Comparison of ENCODE assay signal across 9 cellular contexts in the genomic region with DNA sequence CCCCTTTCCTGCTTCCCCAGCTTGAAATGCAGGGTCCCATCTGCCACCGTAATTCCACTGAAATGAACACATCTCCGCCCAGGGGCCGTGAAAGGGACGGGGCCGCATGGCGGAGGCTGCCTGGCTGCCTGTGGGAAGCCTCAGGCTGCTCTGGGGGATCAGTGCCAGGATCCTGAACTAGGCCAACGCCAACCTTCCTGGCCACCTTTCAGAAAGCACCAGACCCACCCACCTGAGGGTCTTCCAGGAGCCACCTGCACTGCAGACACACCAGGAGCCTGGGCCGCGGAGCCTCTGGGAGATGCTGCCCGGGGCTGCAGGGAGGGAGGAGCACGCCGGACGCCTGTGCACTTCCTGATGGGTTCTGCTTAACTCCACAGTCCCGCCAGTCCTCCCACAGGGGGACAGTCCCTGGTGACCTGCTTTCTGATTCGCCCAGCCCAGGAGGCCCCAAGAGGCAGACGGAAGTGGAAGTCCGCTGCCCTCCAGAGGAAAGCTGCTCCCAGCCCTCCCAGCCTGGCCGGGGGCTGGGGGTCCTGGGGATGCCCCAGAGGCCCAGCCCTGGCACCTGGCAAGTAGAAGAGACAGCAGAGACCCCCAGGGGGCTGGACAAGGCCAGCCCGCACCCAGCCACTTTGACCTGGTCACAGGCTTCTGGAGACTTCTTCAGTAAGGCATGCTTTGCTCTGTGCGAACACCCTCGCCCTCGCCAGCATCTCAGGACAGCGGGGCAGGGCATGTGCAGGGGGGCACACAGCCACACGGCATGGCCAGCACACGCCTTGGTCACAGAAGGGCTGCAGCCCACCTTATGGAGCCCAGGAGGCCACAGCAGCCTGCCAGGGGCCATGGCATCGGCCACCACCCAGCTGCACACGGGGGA. TPM values are rescaled to one million over a fixed set of nuclear protein-coding genes. Genes with fewer than 3 reads are reported as not detected.
DNase-seq lines count a peak whose midpoint lies in the region; ATAC-seq, FAIRE-seq and TF ChIP-seq lines count a peak whose summit lies in the region.
"Had no signal": no experiment of that assay in that cellular context is flagged by ENCODE, and none has a peak within 500 bp of the region (broad histone marks: within the 10 kb centered on the region; RNA-seq: fewer than 3 reads in every experiment).

A gene with protein sequence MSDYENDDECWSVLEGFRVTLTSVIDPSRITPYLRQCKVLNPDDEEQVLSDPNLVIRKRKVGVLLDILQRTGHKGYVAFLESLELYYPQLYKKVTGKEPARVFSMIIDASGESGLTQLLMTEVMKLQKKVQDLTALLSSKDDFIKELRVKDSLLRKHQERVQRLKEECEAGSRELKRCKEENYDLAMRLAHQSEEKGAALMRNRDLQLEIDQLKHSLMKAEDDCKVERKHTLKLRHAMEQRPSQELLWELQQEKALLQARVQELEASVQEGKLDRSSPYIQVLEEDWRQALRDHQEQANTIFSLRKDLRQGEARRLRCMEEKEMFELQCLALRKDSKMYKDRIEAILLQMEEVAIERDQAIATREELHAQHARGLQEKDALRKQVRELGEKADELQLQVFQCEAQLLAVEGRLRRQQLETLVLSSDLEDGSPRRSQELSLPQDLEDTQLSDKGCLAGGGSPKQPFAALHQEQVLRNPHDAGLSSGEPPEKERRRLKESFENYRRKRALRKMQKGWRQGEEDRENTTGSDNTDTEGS (minus strand): TSS at position 370 of the 883 bp plus-strand sequence. CDS start 1,591 bp downstream, outside the sequence.

- TF ChIP-seq CTCF in HepG2 (CRISPR knock-in tag; IDR thresholded peaks at IDR 0.05) (peak; percentile 42), transverse colon (IDR thresholded peaks at IDR 0.05) (no peak), omental fat pad (IDR thresholded peaks at IDR 0.05) (no peak)

- peak within 1 kb of the TSS; percentile 50 for H3K27ac ChIP-seq in HepG2 (ENCODE audit: extremely low read length, insufficient read depth, low read length)
- H3K27ac ChIP-seq in transverse colon, result peak within 1 kb of the TSS; percentile 23 to 43 (median 30)

- POLR2A ChIA-PET in HepG2 (lab: Yijun Ruan, JAX), result interaction anchor here (1.1 to 4.0 kb wide), 5 partner anchors 10 to 39 kb away, joined by 3 to 38 read pairs (median 4); partner anchors contain the start of gene DNLZ

- peak within 1 kb of the TSS; percentile 98 for H3K4me2 ChIP-seq in HepG2 (ENCODE audit: low read depth, low read length)

- H3K27me3 Mint-ChIP-seq in activated T-helper 17 cell treated with anti-CD3 and anti-CD28 coated beads, Interleukin-2, amount 50 U/mL, for 72 hours, result no peaks in the 10 kb centered on the region
- H3K27me3 Mint-ChIP-seq: CD4-positive, CD25-positive, alpha-beta regulatory T cell had no signal

- no TSS peak for BruUV-seq in HepG2 (replicated peaks; lab: Mats Ljungman, UMichigan)

- H3K9ac ChIP-seq in HepG2 (ENCODE audit: insufficient read depth, low read depth, low read length), result peak within 1 kb of the TSS; percentile 76

- in situ Hi-C loops in HepG2 (cut with HindIII; ENCODE audit: extremely low pct_ligation_motif_present, low pct_unique_long_range_greater_than_20kb), result no loop called here
- in situ Hi-C loops in transverse colon (cut with MboI; ENCODE audit: low pct_ligation_motif_present in 1 of 4, low pct_unique_long_range_greater_than_20kb in 1 of 4, low sequenced_read_pairs in 3 of 4), result no loop called here

- peak within 1 kb of the TSS; percentile 62 for H3K4me3 Mint-ChIP-seq in activated T-helper 17 cell treated with anti-CD3 and anti-CD28 coated beads, Interleukin-2, amount 50 U/mL, for 72 hours

- peak; percentile 45 for DNase-seq in activated CD4-positive, alpha-beta T cell treated with anti-CD3 and anti-CD28 coated beads for 48 hours
- DNase-seq in activated CD4-positive, alpha-beta T cell treated with anti-CD3 and anti-CD28 coated beads, Interleukin-2, amount 50 U/mL, for 4 hours, result no peak
- DNase-seq in HepG2 (ENCODE audit: low spot score) (peak; percentile 66), transverse colon (peak; percentile 35), omental fat pad (ENCODE audit: low spot score) (no peak), H7 (no peak), NCI-H510A (lab: John Stamatoyannopoulos, UW) (no peak)
- DNase-seq: CD4-positive, CD25-positive, alpha-beta regulatory T cell had no signal

- no peaks in the 10 kb centered on the region; a peak in 1 of 5 replicates for H3K27me3 ChIP-seq in HepG2 (ENCODE audit: control insufficient read depth in 1 of 2, insufficient read depth in 2 of 2, low read length in 2 of 2)
- no peaks in the 10 kb centered on the region for H3K27me3 ChIP-seq in transverse colon
- H3K27me3 ChIP-seq in H7 (ENCODE audit: control insufficient read depth, insufficient read depth, low read length), result no peaks in the 10 kb centered on the region

- H3K9me3 ChIP-seq in HepG2 (ENCODE audit: low read length) (no peaks in the 10 kb centered on the region), transverse colon (no peaks in the 10 kb centered on the region)

- no peak within 1 kb of the TSS for H3K27ac Mint-ChIP-seq in activated T-helper 17 cell treated with anti-CD3 and anti-CD28 coated beads, Interleukin-2, amount 50 U/mL, for 72 hours
- H3K27ac Mint-ChIP-seq: CD4-positive, CD25-positive, alpha-beta regulatory T cell had no signal

- no peaks in the 10 kb centered on the region for H3K4me1 Mint-ChIP-seq in activated T-helper 17 cell treated with anti-CD3 and anti-CD28 coated beads, Interleukin-2, amount 50 U/mL, for 72 hours
- H3K4me1 Mint-ChIP-seq: CD4-positive, CD25-positive, alpha-beta regulatory T cell had no signal

- peak within 1 kb of the TSS; percentile 37 for H2AFZ ChIP-seq in HepG2 (ENCODE audit: low read length)

- TF ChIP-seq EP300 in HepG2 (IDR thresholded peaks at IDR 0.05; ENCODE audit: low read depth in 2 of 2, low read length in 2 of 2) (no peak), HepG2 (CRISPR knock-in tag; IDR thresholded peaks at IDR 0.05; ENCODE audit: borderline replicate concordance) (no peak), transverse colon (IDR thresholded peaks at IDR 0.05; ENCODE audit: low read depth) (no peak)

- H3K9me3 Mint-ChIP-seq in activated T-helper 17 cell treated with anti-CD3 and anti-CD28 coated beads, Interleukin-2, amount 50 U/mL, for 72 hours, result no peaks in the 10 kb centered on the region
- H3K9me3 Mint-ChIP-seq: CD4-positive, CD25-positive, alpha-beta regulatory T cell had no signal

- intact Hi-C loops in HepG2 (cut with micrococcal nuclease; ENCODE audit: unreplicated experiment) (loop anchor here (2.0 to 5.0 kb wide), 2 partner anchors 36 to 61 kb away; no protein-coding TSS in a partner anchor), transverse colon (cut with DNase I; ENCODE audit: low total_unique reads) (no loop called here)

- 8% methylated on average over 5 of the region's 27 CpGs for WGBS in HepG2 (ENCODE audit: low lambda C conversion rate)
- WGBS in transverse colon (ENCODE audit: low coverage in 1 of 2), 2 donors, result 47 to 62% methylated on average over 3 to 20 of the region's 27 CpGs

- no peaks in the 10 kb centered on the region for H4K20me1 ChIP-seq in HepG2 (ENCODE audit: insufficient read depth, low read length)

- peak; percentile 53 for FAIRE-seq in HepG2 (lab: Jason Lieb, UNC)

- peaks cover 22% of the 10 kb centered on the region for H3K4me1 ChIP-seq in HepG2 (ENCODE audit: insufficient read depth, low read length)
- peaks cover 0 to 12% (median 6%) of the 10 kb centered on the region in 4 donors for H3K4me1 ChIP-seq in transverse colon

- ATAC-seq in activated T-helper 17 cell treated with anti-CD3 and anti-CD28 coated beads, Interleukin-2, amount 50 U/mL, for 72 hours (replicated peaks), result peak; percentile 90
- ATAC-seq in HepG2 (peak; percentile 83), omental fat pad (ENCODE audit: low FRiP score) (no peak)

- TF ChIP-seq POLR2A in HepG2 (IDR thresholded peaks at IDR 0.05; ENCODE audit: insufficient read depth in 1 of 2, low read depth in 2 of 2, low read length in 2 of 2), result peak in 1 of 2 experiments; percentile 36; a peak in 1 of 4 replicates
- TF ChIP-seq POLR2A in transverse colon (IDR thresholded peaks at IDR 0.05), result no peak

- CTCF ChIA-PET in HepG2 (lab: Yijun Ruan, JAX; ENCODE audit: low intra/inter-chr PET ratio, low total read pairs), result interaction anchor here (1.1 to 3.1 kb wide), 4 partner anchors 10 to 34 kb away, joined by 3 to 18 read pairs (median 4); partner anchors contain the start of gene DNLZ

- H3K4me3 ChIP-seq in HepG2 (replicated peaks in 1 of 3; ENCODE audit: insufficient read depth in 1 of 3, low read depth in 2 of 3, low read length in 3 of 3), result peak within 1 kb of the TSS; percentile 68 to 85 (median 72)
- H3K4me3 ChIP-seq in transverse colon, result peak within 1 kb of the TSS in 2 of 4 donors; percentile 12 to 22
- H3K4me3 ChIP-seq in H7 (ENCODE audit: insufficient read depth, low read depth, low read length), result no peak within 1 kb of the TSS

- H3K36me3 ChIP-seq in HepG2 (replicated peaks in 1 of 2; ENCODE audit: control insufficient read depth in 1 of 2, insufficient read depth in 2 of 2, low read length in 2 of 2), result peaks cover 0 to 2% of the 10 kb centered on the region in 2 experiments; a peak in 1 of 5 replicates
- no peaks in the 10 kb centered on the region for H3K36me3 ChIP-seq in transverse colon
- H3K36me3 ChIP-seq in H7 (replicated peaks; ENCODE audit: control insufficient read depth, insufficient read depth, low read length), result no peaks in the 10 kb centered on the region; the same call in 1 of the 2 replicates

- H3K36me3 Mint-ChIP-seq in activated T-helper 17 cell treated with anti-CD3 and anti-CD28 coated beads, Interleukin-2, amount 50 U/mL, for 72 hours (ENCODE audit: low read depth), result peaks cover 9% of the 10 kb centered on the region
- H3K36me3 Mint-ChIP-seq: CD4-positive, CD25-positive, alpha-beta regulatory T cell had no signal

- no peaks in the 10 kb centered on the region for H3K79me2 ChIP-seq in HepG2 (ENCODE audit: insufficient read depth, low read length)

- TF ChIP-seq RAD21 in HepG2 (CRISPR knock-in tag; IDR thresholded peaks at IDR 0.05), result no peak

RNA-seq across cellular contexts. Expression of the gene that starts here (rescaled TPM):
- 1 to 10 TPM; 6.1 to 6.4 TPM for total RNA-seq in activated T-helper 17 cell treated with anti-CD3 and anti-CD28 coated beads, Interleukin-2, amount 50 U/mL, for 72 hours
- total RNA-seq in HepG2 (2016; rRNA removed; fragmentation: Illumina TruSeq; extraction: Trizol) (3.6 and 7.4 TPM in 2 replicates), transverse colon (1 to 10 TPM; 1.1 to 5.6 (median 2.0) TPM), omental fat pad (1 to 10 TPM; 2.5 to 6.9 (median 4.9) TPM)
- total RNA-seq in HepG2 (2016; cell fraction: cytosol; rRNA removed; fragmentation: Illumina TruSeq; extraction: Trizol; ENCODE audit: low read depth), result 2.1 TPM in 2 replicates
- 3.4 and 7.7 TPM in 2 replicates for total RNA-seq in HepG2 (2016; cell fraction: insoluble cytoplasmic fraction; rRNA removed; fragmentation: Illumina TruSeq; extraction: Trizol)
- 1.7 and 2.5 TPM in 2 replicates for total RNA-seq in HepG2 (2016; cell fraction: membrane; rRNA removed; fragmentation: Illumina TruSeq; extraction: Trizol)
- 7.9 and 8.9 TPM in 2 replicates for total RNA-seq in HepG2 (2016; cell fraction: nucleus; rRNA removed; fragmentation: Illumina TruSeq; extraction: Trizol)
- polyA plus RNA-seq in HepG2 (2011; rRNA removed), result 3.3 and 7.2 TPM in 2 replicates
- polyA plus RNA-seq in HepG2 (2011; cell fraction: cytosol; rRNA removed), result 1.3 and 2.2 TPM in 2 replicates
- 51.0 and 60.5 TPM in 2 replicates for polyA plus RNA-seq in HepG2 (2011; cell fraction: nucleus; rRNA removed)
- polyA plus RNA-seq in HepG2 (2012), result 2.6 and 4.5 TPM in 2 replicates
- 0.79 and 1.0 TPM in 2 replicates for polyA plus RNA-seq in HepG2 (2016; cell fraction: cytosol; fragmentation: Illumina TruSeq; extraction: Trizol; ENCODE audit: low read depth)
- 2.6 and 5.2 TPM in 2 replicates for polyA plus RNA-seq in HepG2 (2016; cell fraction: insoluble cytoplasmic fraction; fragmentation: Illumina TruSeq; extraction: Trizol; ENCODE audit: low read depth)
- polyA plus RNA-seq in HepG2 (2016; cell fraction: membrane; fragmentation: Illumina TruSeq; extraction: Trizol; ENCODE audit: low read depth), result 0.66 and 0.74 TPM in 2 replicates
- polyA plus RNA-seq in HepG2 (2016; cell fraction: nucleus; fragmentation: Illumina TruSeq; extraction: Trizol; ENCODE audit: insufficient read depth, low read depth), result 23.4 and 24.3 TPM in 2 replicates
- polyA minus RNA-seq in HepG2 (2011; rRNA and poly(A)+ RNA removed; ENCODE audit: low replicate concordance), result 2.0 and 6.6 TPM in 2 replicates
- 0.62 and 0.99 TPM in 2 replicates for polyA minus RNA-seq in HepG2 (2011; cell fraction: cytosol; rRNA and poly(A)+ RNA removed)
- polyA minus RNA-seq in HepG2 (2011; cell fraction: nucleus; rRNA and poly(A)+ RNA removed), result 8.3 and 8.4 TPM in 2 replicates
- 0.15 and 0.28 TPM in 2 replicates for total RNA-seq in H7 (2014; rRNA removed; shearing (Covaris generic))

Comparison
In these comparisons a context has a peak if more than half of its experiments do, and no peak if none do; other contexts are left out.
1. DNase-seq: peak in activated CD4-positive, alpha-beta T cell treated with anti-CD3 and anti-CD28 coated beads for 48 hours (single experiment), HepG2 (single experiment) and transverse colon (single experiment); none in activated CD4-positive, alpha-beta T cell treated with anti-CD3 and anti-CD28 coated beads, Interleukin-2, amount 50 U/mL, for 4 hours (0 of 2), omental fat pad (single experiment), H7 (single experiment) and NCI-H510A (single experiment).